22 cellular contexts compared by ENCODE assay signal in the genomic region with DNA sequence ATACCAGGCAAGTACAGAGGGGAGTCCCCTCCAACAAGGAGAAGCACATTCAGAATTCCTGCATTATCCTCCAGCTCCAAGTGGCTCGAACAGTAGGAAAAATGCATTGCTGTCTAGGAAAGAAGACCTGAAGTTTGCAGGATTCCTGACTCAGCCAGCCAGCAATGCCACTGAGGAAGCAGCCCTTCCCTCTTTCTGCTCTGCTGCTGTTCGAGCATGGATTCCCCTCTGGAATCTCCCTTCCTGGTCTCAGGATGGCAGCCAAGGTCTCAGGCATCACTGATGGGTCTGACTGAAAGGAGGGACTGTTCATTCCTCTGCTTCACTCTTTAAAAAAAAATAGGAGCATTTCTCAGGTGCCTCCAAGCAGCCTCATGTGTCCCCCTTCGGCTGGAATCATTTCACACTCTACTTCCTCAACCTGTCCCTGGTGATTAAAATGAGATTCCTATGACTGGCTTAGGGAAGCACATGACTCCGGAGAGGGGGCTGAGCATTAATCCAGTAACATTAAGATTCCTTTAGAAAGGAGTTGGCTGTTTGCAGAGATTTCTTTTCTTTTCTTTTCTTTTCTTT.
DNase-seq lines count a peak whose midpoint lies in the region; FAIRE-seq and TF ChIP-seq lines count a peak whose summit lies in the region.
"Had no signal": no experiment of that assay in that cellular context is flagged by ENCODE, and none has a peak within 500 bp of the region (broad histone marks: within the 10 kb centered on the region; RNA-seq: fewer than 3 reads in every experiment).

No MANE protein-coding gene starts in this region.

- H3K4me1 Mint-ChIP-seq in nephron progenitor cell, result peaks cover 5% of the 10 kb centered on the region
- H3K4me1 Mint-ChIP-seq: GM23338 had no signal

- H3K4me3 ChIP-seq in epithelial cell of proximal tubule (ENCODE audit: low read depth, low read length), result no peak overlapping the region
- H3K4me3 ChIP-seq in vagina, result no peak overlapping the region
- H3K4me3 ChIP-seq: BLaER1, GM23338, HAP-1 had no signal

- no peaks in the 10 kb centered on the region for H3K36me3 ChIP-seq in vagina
- H3K36me3 ChIP-seq: BLaER1, HAP-1 had no signal

- H3K27me3 Mint-ChIP-seq in nephron progenitor cell (ENCODE audit: low read depth, poor library complexity), result peaks cover 27% of the 10 kb centered on the region

- no peaks in the 10 kb centered on the region for H3K27me3 ChIP-seq in vagina
- H3K27me3 ChIP-seq: BLaER1 had no signal

- DNase-seq in RCC 7860 (ENCODE audit: low spot score) (peak; percentile 11), epithelial cell of proximal tubule (ENCODE audit: low read depth) (peak; percentile 61), nephron progenitor cell (peak; percentile 21), vagina (ENCODE audit: extremely low spot score in 2 of 2) (no peak), NCI-H2227 (lab: John Stamatoyannopoulos, UW; ENCODE audit: unreplicated experiment) (no peak), SK-N-DZ (ENCODE audit: low spot score) (no peak)
- no peak for DNase-seq in effector CD4-positive, alpha-beta T cell
- DNase-seq: CD4-positive, alpha-beta T cell; COR-L47; DMS 273 treated with DMSO at 0.1 percent for 48 hours; DND-41; KG1; NCI-H1092 treated with DMSO at 0.1 percent for 48 hours; NCI-H1436 treated with DMSO at 0.1 percent for 48 hours; NCI-H1930; NCI-H2227 treated with DMSO at 0.1 percent for 48 hours; NCI-H510A treated with DMSO at 0.1 percent for 48 hours; NCI-H748 treated with DMSO at 0.1 percent for 48 hours had no signal

- H3K9me3 Mint-ChIP-seq in nephron progenitor cell, result no peaks in the 10 kb centered on the region
- H3K9me3 Mint-ChIP-seq: CD4-positive, alpha-beta T cell had no signal

- TF ChIP-seq CTCF in epithelial cell of proximal tubule (conservative IDR thresholded peaks at IDR 0.05; ENCODE audit: low read depth, low read length), result no peak
- no peak for TF ChIP-seq CTCF in nephron progenitor cell (IDR thresholded peaks at IDR 0.05)
- no peak for TF ChIP-seq CTCF in vagina (IDR thresholded peaks at IDR 0.05)

- intact Hi-C loops in vagina (cut with DNase I), result no loop called here

- no peaks in the 10 kb centered on the region for H3K36me3 Mint-ChIP-seq in nephron progenitor cell (ENCODE audit: low read depth)

- no peak overlapping the region for H3K27ac Mint-ChIP-seq in nephron progenitor cell
- H3K27ac Mint-ChIP-seq: CD4-positive, alpha-beta T cell; GM23338 had no signal

- H3K4me3 Mint-ChIP-seq in nephron progenitor cell, result no peak overlapping the region
- H3K4me3 Mint-ChIP-seq: CD4-positive, alpha-beta T cell; GM23338 had no signal

- H3K9me3 ChIP-seq in vagina, result no peaks in the 10 kb centered on the region
- H3K9me3 ChIP-seq: BLaER1, HAP-1 had no signal

- FAIRE-seq in RCC 7860 (lab: Jason Lieb, UNC), result no peak
- FAIRE-seq: GM12891 had no signal

- no peaks in the 10 kb centered on the region for H3K4me1 ChIP-seq in vagina
- H3K4me1 ChIP-seq: BLaER1, HAP-1 had no signal

- peak overlapping the region; percentile 44 for H3K27ac ChIP-seq in vagina
- H3K27ac ChIP-seq: BLaER1 had no signal

- no peak for TF ChIP-seq POLR2A in vagina (IDR thresholded peaks at IDR 0.05)

Comparison
In these comparisons a context has a peak if more than half of its experiments do, and no peak if none do; other contexts are left out.
1. DNase-seq: peak in RCC 7860 (single experiment), epithelial cell of proximal tubule (single experiment) and nephron progenitor cell (single experiment); none in vagina (0 of 2), effector CD4-positive, alpha-beta T cell (single experiment), NCI-H2227 (single experiment) and SK-N-DZ (single experiment).